In genomic region chr12:64403708-64404469, GRCh38 we compare ENCODE assay signal across 8 cellular contexts. TPM values are rescaled to one million over a fixed set of nuclear protein-coding genes. Genes with fewer than 3 reads are reported as not detected.
DNase-seq lines count a peak whose midpoint lies in the region; ATAC-seq lines count a peak whose summit lies in the region.

XPOT (plus strand) TSS chr12:64404392; CDS start chr12:64410036, 5,644 bp downstream.

- peak; percentile 97 for ATAC-seq in GM21390 (IDR thresholded peaks at IDR 0.05; ENCODE audit: unreplicated experiment)

- H3K79me1 ChIP-seq in mesendoderm (ENCODE audit: low read length) = no peaks in the 10 kb centered on the region

- H3K79me2 ChIP-seq in mesendoderm (ENCODE audit: control insufficient read depth, insufficient read depth, low read length) = peaks cover 39% of the 10 kb centered on the region

- DNase-seq in Caki2 (ENCODE audit: low read depth) (peak; percentile 99), HUDEP-2 (lab: John Stamatoyannopoulos, UW; ENCODE audit: unreplicated experiment in 76 of 76) (peak in 75 of 76 experiments; percentile 19 to 95 (median 86)), NOMO-1 treated with dmso at 0.1 percent for 144 hours (lab: John Stamatoyannopoulos, UW; ENCODE audit: unreplicated experiment) (peak; percentile 93), mesendoderm (peak; percentile 99)
- peak; percentile 75 for DNase-seq in activated CD8-positive, alpha-beta memory T cell treated with anti-CD3 and anti-CD28 coated beads, Interleukin-2, amount 50 U/mL, for 1 hour (ENCODE audit: extremely low read depth)
- DNase-seq in stimulated activated CD8-positive, alpha-beta memory T cell treated with anti-CD3 and anti-CD28 coated beads, Interleukin-15, amount 100 ng/mL, for 24 hours (ENCODE audit: low read depth) = peak; percentile 72

- no peak within 1 kb of the TSS for H2AK5ac ChIP-seq in mesendoderm (ENCODE audit: low read length)

- H3K9ac ChIP-seq in endocrine pancreas (ENCODE audit: control insufficient read depth, insufficient read depth, low read length) = peak within 1 kb of the TSS; percentile 86
- H3K9ac ChIP-seq in mesendoderm (ENCODE audit: low read length) = peak within 1 kb of the TSS; percentile 99

- H4K8ac ChIP-seq in mesendoderm (ENCODE audit: low read depth, low read length) = peak within 1 kb of the TSS; percentile 29

- no peak within 1 kb of the TSS for H2BK15ac ChIP-seq in mesendoderm (replicated peaks; ENCODE audit: low read depth)

- H3K23ac ChIP-seq in mesendoderm (ENCODE audit: low read length) = peak within 1 kb of the TSS; percentile 59

- peak within 1 kb of the TSS; percentile 75 for H3K4me2 ChIP-seq in mesendoderm (ENCODE audit: low read length)

- H3K4me1 ChIP-seq in endocrine pancreas (ENCODE audit: control insufficient read depth, insufficient read depth, low read length) (no peaks in the 10 kb centered on the region), mesendoderm (ENCODE audit: control insufficient read depth, low read depth, low read length) (no peaks in the 10 kb centered on the region)

- H3K27ac ChIP-seq in mesendoderm (ENCODE audit: low read depth, low read length) = peak within 1 kb of the TSS; percentile 98

- peak within 1 kb of the TSS; percentile 54 for H3K18ac ChIP-seq in mesendoderm (ENCODE audit: low read length)

- no peaks in the 10 kb centered on the region for H3K36me3 ChIP-seq in endocrine pancreas (ENCODE audit: control insufficient read depth, insufficient read depth, low read length)
- H3K36me3 ChIP-seq in mesendoderm (ENCODE audit: control insufficient read depth, insufficient read depth, low read length) = no peaks in the 10 kb centered on the region

- H3K4me3 ChIP-seq in endocrine pancreas (ENCODE audit: control insufficient read depth, insufficient read depth, low read length) = peak within 1 kb of the TSS; percentile 83
- H3K4me3 ChIP-seq in mesendoderm (ENCODE audit: low read length) = peak within 1 kb of the TSS; percentile 60

- H3K27me3 ChIP-seq in endocrine pancreas (ENCODE audit: control insufficient read depth, insufficient read depth, low read length) (no peaks in the 10 kb centered on the region), mesendoderm (ENCODE audit: insufficient read depth, low read length, poor library complexity) (no peaks in the 10 kb centered on the region)

- no peaks in the 10 kb centered on the region for H3K9me3 ChIP-seq in endocrine pancreas (ENCODE audit: control insufficient read depth, low read length)

- peak within 1 kb of the TSS; percentile 100 for H3K56ac ChIP-seq in mesendoderm (ENCODE audit: low read length)

- no peak within 1 kb of the TSS for H2BK120ac ChIP-seq in mesendoderm (ENCODE audit: low read depth, low read length)

- in situ Hi-C loops in Caki2 (cut with HindIII; ENCODE audit: low pct_unique_long_range_greater_than_20kb, low sequenced_read_pairs) = no loop called here

- H4K5ac ChIP-seq in mesendoderm (ENCODE audit: low read length) = no peak within 1 kb of the TSS

- WGBS in mesendoderm (ENCODE audit: extremely low coverage, insufficient coverage, low lambda C conversion rate) = no CpG with 5 or more reads among the region's 60 CpGs

- peak within 1 kb of the TSS; percentile 85 for H2BK5ac ChIP-seq in mesendoderm (ENCODE audit: low read length)

- peak within 1 kb of the TSS; percentile 43 for H3K4ac ChIP-seq in mesendoderm (ENCODE audit: low read depth, low read length)

RNA-seq across cellular contexts. Expression of gene XPOT, which starts in this region (rescaled TPM):
- 50.5 and 68.5 TPM in 2 replicates for total RNA-seq in Caki2 (2014; rRNA removed; shearing (Covaris generic); ENCODE audit: low replicate concordance)
- polyA plus RNA-seq in mesendoderm (2013, experiment 1 of 2) = 143 TPM
- polyA plus RNA-seq in mesendoderm (2013, experiment 2 of 2) = 148 TPM

Comparison
In these comparisons a context has a peak if more than half of its experiments do, and no peak if none do; other contexts are left out.
1. Peak in every context shown above with its lines: DNase-seq, ATAC-seq, H3K4me3 ChIP-seq and H3K27ac ChIP-seq.